24 cellular contexts compared by ENCODE assay signal in genomic region chr5:57448287-57448686, GRCh38. TPM values are rescaled to one million over a fixed set of nuclear protein-coding genes. Genes with fewer than 3 reads are reported as not detected.
DNase-seq lines count a peak whose midpoint lies in the region; ATAC-seq and TF ChIP-seq lines count a peak whose summit lies in the region.
"Had no signal": no experiment of that assay in that cellular context is flagged by ENCODE, and none has a peak within 500 bp of the region (broad histone marks: within the 10 kb centered on the region; RNA-seq: fewer than 3 reads in every experiment).

No MANE protein-coding gene starts in this region.

- H3K14ac ChIP-seq in mesenchymal stem cell (ENCODE audit: low read length in 2 of 2) = no peak overlapping the region

- H3K79me1 ChIP-seq in mesenchymal stem cell (replicated peaks; ENCODE audit: low read length, poor library complexity, severe bottlenecking) = no peaks in the 10 kb centered on the region

- peak overlapping the region; percentile 67 for H4K8ac ChIP-seq in mesenchymal stem cell (ENCODE audit: low read length)

- H3K36me3 ChIP-seq in breast epithelium = no peaks in the 10 kb centered on the region
- no peaks in the 10 kb centered on the region for H3K36me3 ChIP-seq in mesenchymal stem cell (ENCODE audit: control insufficient read depth in 1 of 2, insufficient read depth in 2 of 2, low read depth in 1 of 2, low read length in 2 of 2)
- H3K36me3 ChIP-seq in smooth muscle cell (ENCODE audit: low read depth) = no peaks in the 10 kb centered on the region
- H3K36me3 ChIP-seq in left lung = no peaks in the 10 kb centered on the region
- H3K36me3 ChIP-seq: BE2C, MG63 had no signal

- H3K4ac ChIP-seq in mesenchymal stem cell (ENCODE audit: low read depth in 1 of 2, low read length in 2 of 2) = peak overlapping the region; percentile 34 to 57

- H3F3A ChIP-seq in smooth muscle cell (ENCODE audit: low read depth) = peaks cover 15% of the 10 kb centered on the region

- no TSS peak for BruUV-seq in MCF 10A (replicated peaks; lab: Mats Ljungman, UMichigan)

- POLR2A ChIA-PET in MCF 10A (lab: Yijun Ruan, JAX) = interaction anchor here (0.6 to 1.1 kb wide), 2 partner anchors 9 to 588 kb away, joined by 3 to 5 read pairs; no protein-coding TSS in a partner anchor

- peak overlapping the region; percentile 58 to 64 for H3K18ac ChIP-seq in mesenchymal stem cell (ENCODE audit: low read depth in 1 of 2, low read length in 2 of 2)

- no peaks in the 10 kb centered on the region for H3K27me3 Mint-ChIP-seq in MCF 10A (ENCODE audit: insufficient read depth, unreplicated experiment)
- peaks cover 20% of the 10 kb centered on the region for H3K27me3 Mint-ChIP-seq in T-helper 17 cell

- H2BK15ac ChIP-seq in mesenchymal stem cell (ENCODE audit: low read depth, poor library complexity, severe bottlenecking) = no peak overlapping the region

- H3K4me2 ChIP-seq in mesenchymal stem cell (ENCODE audit: low read length, poor library complexity, severe bottlenecking) (no peak overlapping the region), smooth muscle cell (peak overlapping the region; percentile 43)
- H3K4me2 ChIP-seq: SK-N-SH had no signal

- H3K27me3 ChIP-seq in breast epithelium (no peaks in the 10 kb centered on the region), mesenchymal stem cell (ENCODE audit: control insufficient read depth in 1 of 2, insufficient read depth in 1 of 2, low read length in 2 of 2) (no peaks in the 10 kb centered on the region), smooth muscle cell (ENCODE audit: low read depth) (no peaks in the 10 kb centered on the region), left lung (no peaks in the 10 kb centered on the region)
- H3K27me3 ChIP-seq: BE2C, MG63 had no signal

- no peak overlapping the region for H2BK5ac ChIP-seq in mesenchymal stem cell (ENCODE audit: low read depth, low read length, poor library complexity, severe bottlenecking)

- peak overlapping the region; percentile 17 to 91 for H2BK12ac ChIP-seq in mesenchymal stem cell (ENCODE audit: low read length in 2 of 2)

- H3K4me3 Mint-ChIP-seq in MCF 10A (ENCODE audit: unreplicated experiment) (no peak overlapping the region), T-helper 17 cell (no peak overlapping the region)
- H3K4me3 Mint-ChIP-seq: CD14-positive monocyte; CD8-positive, alpha-beta memory T cell had no signal

- H3K36me3 Mint-ChIP-seq in MCF 10A (ENCODE audit: insufficient read depth, unreplicated experiment) (no peaks in the 10 kb centered on the region), T-helper 17 cell (ENCODE audit: low read depth) (no peaks in the 10 kb centered on the region)
- H3K36me3 Mint-ChIP-seq: CD14-positive monocyte had no signal

- H3K23ac ChIP-seq in mesenchymal stem cell (ENCODE audit: low read length in 2 of 2) = no peak overlapping the region

- no peak overlapping the region for H3K4me3 ChIP-seq in breast epithelium
- H3K4me3 ChIP-seq in mesenchymal stem cell (ENCODE audit: insufficient read depth in 1 of 2, low read depth in 1 of 2, low read length in 2 of 2) = no peak overlapping the region
- no peak overlapping the region for H3K4me3 ChIP-seq in smooth muscle cell
- no peak overlapping the region for H3K4me3 ChIP-seq in left lung
- H3K4me3 ChIP-seq: GM12878, MG63 had no signal

- H3K79me2 ChIP-seq in smooth muscle cell (ENCODE audit: low read depth) = no peaks in the 10 kb centered on the region

- no peak for TF ChIP-seq POLR2A in breast epithelium (IDR thresholded peaks at IDR 0.05)

- TF ChIP-seq CTCF in breast epithelium (IDR thresholded peaks at IDR 0.05) = no peak
- TF ChIP-seq CTCF in MCF 10A (IDR thresholded peaks at IDR 0.05; ENCODE audit: unreplicated experiment) = no peak
- TF ChIP-seq CTCF in smooth muscle cell (IDR thresholded peaks at IDR 0.05; ENCODE audit: borderline replicate concordance, insufficient read depth, poor library complexity, severe bottlenecking) = no peak
- no peak for TF ChIP-seq CTCF in left lung (IDR thresholded peaks at IDR 0.05)

- intact Hi-C loops in breast epithelium (cut with DNase I; ENCODE audit: low total_unique reads) (no loop called here), MCF 10A (cut with micrococcal nuclease) (no loop called here), left lung (cut with DNase I) (no loop called here)

- H3K27ac ChIP-seq in breast epithelium = peak overlapping the region; percentile 53 to 81
- H3K27ac ChIP-seq in mesenchymal stem cell (ENCODE audit: low read length, poor library complexity, severe bottlenecking) = no peak overlapping the region
- H3K27ac ChIP-seq in smooth muscle cell (ENCODE audit: low read depth) = peak overlapping the region; percentile 57
- H3K27ac ChIP-seq in left lung = no peak overlapping the region
- H3K27ac ChIP-seq: 22Rv1 had no signal

- peaks cover 0 to 5% of the 10 kb centered on the region in 2 donors for H3K4me1 ChIP-seq in breast epithelium
- peaks cover 2% of the 10 kb centered on the region for H3K4me1 ChIP-seq in mesenchymal stem cell (ENCODE audit: control insufficient read depth, insufficient read depth, low read depth, low read length)
- H3K4me1 ChIP-seq in smooth muscle cell (ENCODE audit: low read depth) = peaks cover 9% of the 10 kb centered on the region
- no peaks in the 10 kb centered on the region for H3K4me1 ChIP-seq in left lung

- H3K9ac ChIP-seq in mesenchymal stem cell (ENCODE audit: low read length) (no peak overlapping the region), smooth muscle cell (ENCODE audit: low read depth) (no peak overlapping the region)
- H3K9ac ChIP-seq: SK-N-SH had no signal

- H4K91ac ChIP-seq in mesenchymal stem cell (ENCODE audit: low read length) = peak overlapping the region; percentile 70

- ATAC-seq in left lung (no peak), T-helper 17 cell (no peak)
- ATAC-seq: GM12878 had no signal

- CTCF ChIA-PET in MCF 10A (lab: Yijun Ruan, JAX) = interaction anchor here (0.6 to 0.7 kb wide), 2 partner anchors 58 to 107 kb away, joined by 3 to 5 read pairs; no protein-coding TSS in a partner anchor

- no peak for DNase-seq in breast epithelium (ENCODE audit: low spot score in 2 of 2)
- DNase-seq in MCF 10A (ENCODE audit: unreplicated experiment) = no peak
- DNase-seq in mesenchymal stem cell = no peak
- DNase-seq in smooth muscle cell (lab: John Stamatoyannopoulos, UW; ENCODE audit: unreplicated experiment) = no peak
- no peak for DNase-seq in left lung
- no peak for DNase-seq in NCI-H82 (lab: John Stamatoyannopoulos, UW)
- no peak for DNase-seq in T-helper 17 cell
- DNase-seq: BE2C; CD8-positive, alpha-beta memory T cell; DMS 273 treated with DMSO at 0.1 percent for 48 hours; GDM1; KBM-7; MG63; NCI-H1105 treated with DMSO at 0.1 percent for 48 hours; NCI-H146; NCI-H2029; NCI-H446 treated with DMSO at 0.1 percent for 48 hours; NCI-H526 treated with DMSO at 0.1 percent for 48 hours; SHP77 treated with DMSO at 0.1 percent for 48 hours; SK-N-SH had no signal

- peaks cover 5% of the 10 kb centered on the region for H3K9me3 Mint-ChIP-seq in MCF 10A (ENCODE audit: unreplicated experiment)

- no CpG with 5 or more reads among the region's 4 CpGs for WGBS in mesenchymal stem cell
- 81% methylated on average over 4 of the region's 4 CpGs for WGBS in smooth muscle cell (ENCODE audit: low lambda C conversion rate)

- H3K4me1 Mint-ChIP-seq in MCF 10A (ENCODE audit: insufficient read depth, unreplicated experiment) (peaks cover 11% of the 10 kb centered on the region), T-helper 17 cell (peaks cover 8% of the 10 kb centered on the region)
- H3K4me1 Mint-ChIP-seq: CD14-positive monocyte; CD8-positive, alpha-beta memory T cell had no signal

- H3K27ac Mint-ChIP-seq in MCF 10A (ENCODE audit: low read depth, unreplicated experiment) (no peak overlapping the region), T-helper 17 cell (no peak overlapping the region)
- H3K27ac Mint-ChIP-seq: CD14-positive monocyte had no signal

- H2AFZ ChIP-seq in mesenchymal stem cell (ENCODE audit: low read depth, low read length) (no peak overlapping the region), smooth muscle cell (ENCODE audit: low read depth) (no peak overlapping the region)

- no peaks in the 10 kb centered on the region for H4K20me1 ChIP-seq in smooth muscle cell (ENCODE audit: low read depth)

- H2AK5ac ChIP-seq in mesenchymal stem cell (ENCODE audit: low read length, severe bottlenecking) = no peak overlapping the region

- peak overlapping the region; percentile 54 for H2BK120ac ChIP-seq in mesenchymal stem cell (ENCODE audit: low read depth, low read length)

- H3K9me3 ChIP-seq in breast epithelium (no peaks in the 10 kb centered on the region), mesenchymal stem cell (ENCODE audit: control insufficient read depth, low read length) (no peaks in the 10 kb centered on the region), smooth muscle cell (replicated peaks; ENCODE audit: low read depth) (no peaks in the 10 kb centered on the region), left lung (no peaks in the 10 kb centered on the region), T-helper 17 cell (ENCODE audit: control insufficient read depth, low read length, poor library complexity, severe bottlenecking) (no peaks in the 10 kb centered on the region)
- H3K9me3 ChIP-seq: BE2C, SK-N-SH had no signal

RNA-seq across cellular contexts. Expression of gene ACTBL2, which starts 34.3 kb away (rescaled TPM):
- total RNA-seq in breast epithelium (1 to 10 TPM in 1 of 3 donors, not detected in 2; 1.2 TPM), MCF 10A (2022) (0.10 TPM in 1 of 2 replicates, not detected in the other), smooth muscle cell (3.6 and 6.9 TPM in 2 replicates), left lung (under 1 TPM; 0.16 to 0.29 TPM), T-helper 17 cell (not detected)
- polyA plus RNA-seq in mesenchymal stem cell (2013, experiment 1 of 2) = 0.23 TPM
- polyA plus RNA-seq in mesenchymal stem cell (2013, experiment 2 of 2) = 0.16 TPM
- 1.3 and 3.2 TPM in 2 replicates for polyA plus RNA-seq in smooth muscle cell
- total RNA-seq: CD8-positive, alpha-beta memory T cell; LHCN-M2 had no signal
- polyA plus RNA-seq: CD14-positive monocyte; CD8-positive, alpha-beta memory T cell had no signal

Comparison
In these comparisons a context has a peak if more than half of its experiments do, and no peak if none do; other contexts are left out.
1. H3K27ac ChIP-seq: peak in breast epithelium (2 of 2) and smooth muscle cell (single experiment); none in mesenchymal stem cell (single experiment) and left lung (0 of 2).